ENCODE assay signal across 10 cellular contexts in genomic region chr12:52146822-52147366, GRCh38. TPM values are rescaled to one million over a fixed set of nuclear protein-coding genes. Genes with fewer than 3 reads are reported as not detected.
A peak's percentile ranks its signal among the peaks of the same experiment; 100 is the strongest.
DNase-seq lines count a peak whose midpoint lies in the region; ATAC-seq and TF ChIP-seq lines count a peak whose summit lies in the region.
"Had no signal": no experiment of that assay in that cellular context is flagged by ENCODE, and none has a peak within 500 bp of the region (broad histone marks: within the 10 kb centered on the region; RNA-seq: fewer than 3 reads in every experiment).

No MANE protein-coding gene starts in this region.

- H4K5ac ChIP-seq in IMR-90 (ENCODE audit: low read depth, low read length) (peak overlapping the region; percentile 78), mesendoderm (ENCODE audit: low read length) (no peak overlapping the region)

- H3K56ac ChIP-seq in IMR-90 (ENCODE audit: extremely low read depth, insufficient read depth, low read length) (peak overlapping the region; percentile 96), mesendoderm (ENCODE audit: low read length) (peak overlapping the region; percentile 47)

- H2AK9ac ChIP-seq in IMR-90 (replicated peaks; ENCODE audit: low read depth, low read length, poor library complexity): peak overlapping the region; percentile 99

- H2AFZ ChIP-seq in IMR-90 (replicated peaks; ENCODE audit: low read length, poor library complexity): peak overlapping the region; percentile 74
- H2AFZ ChIP-seq: parathyroid adenoma had no signal

- no TSS peak for BruUV-seq in IMR-90 (replicated peaks; lab: Mats Ljungman, UMichigan)

- peak; percentile 3 for ATAC-seq in IMR-90 (ENCODE audit: low read depth)
- ATAC-seq in thoracic aorta (ENCODE audit: insufficient number of reproducible peaks, low FRiP score, low read depth): no peak
- no peak for ATAC-seq in GM18868 (IDR thresholded peaks at IDR 0.05; ENCODE audit: unreplicated experiment)

- TF ChIP-seq CTCF in IMR-90 (conservative IDR thresholded peaks at IDR 0.05; ENCODE audit: low read depth, low read length) (no peak), thoracic aorta (IDR thresholded peaks at IDR 0.05) (no peak)

- DNase-seq in IMR-90: no peak
- no peak for DNase-seq in caudate nucleus (lab: John Stamatoyannopoulos, UW)
- DNase-seq in mesendoderm: no peak
- no peak for DNase-seq in thoracic aorta (ENCODE audit: low spot score)
- no peak for DNase-seq in dedifferentiated amniotic fluid mesenchymal stem cell (ENCODE audit: extremely low spot score)
- DNase-seq in activated CD8-positive, alpha-beta memory T cell treated with anti-CD3 and anti-CD28 coated beads for 24 hours: no peak
- DNase-seq in iPS-NIHi11 (ENCODE audit: low spot score): no peak
- DNase-seq: NCI-H2029 had no signal

- H3K18ac ChIP-seq in IMR-90 (ENCODE audit: low read depth, low read length) (peak overlapping the region; percentile 92), mesendoderm (ENCODE audit: low read length) (no peak overlapping the region)

- H3K79me2 ChIP-seq in mesendoderm (ENCODE audit: control insufficient read depth, insufficient read depth, low read length): no peaks in the 10 kb centered on the region
- H3K79me2 ChIP-seq: parathyroid adenoma had no signal

- H2AK5ac ChIP-seq in IMR-90 (ENCODE audit: low read depth, low read length) (peak overlapping the region; percentile 100), mesendoderm (ENCODE audit: low read length) (no peak overlapping the region)

- 0 out of 2 replicates have a peak, but pooled peaks have one; percentile 33 for TF ChIP-seq POLR2A in IMR-90 (IDR thresholded peaks at IDR 0.05; ENCODE audit: low read depth, low read length)

- peak overlapping the region; percentile 100 for H2BK120ac ChIP-seq in IMR-90 (ENCODE audit: low read depth, low read length)
- no peak overlapping the region for H2BK120ac ChIP-seq in mesendoderm (ENCODE audit: low read depth, low read length)

- H2BK5ac ChIP-seq in IMR-90 (ENCODE audit: low read depth, low read length, poor library complexity, severe bottlenecking): peak overlapping the region; percentile 99
- H2BK5ac ChIP-seq in mesendoderm (ENCODE audit: low read length): no peak overlapping the region

- in situ Hi-C loops in IMR-90 (cut with MboI; ENCODE audit: low sequenced_read_pairs): loop anchor here (5.0 kb wide), 1 partner anchor 730 kb away; no protein-coding TSS in a partner anchor

- H3K9me3 ChIP-seq in IMR-90 (ENCODE audit: control insufficient read depth, insufficient read depth, low read length): no peaks in the 10 kb centered on the region
- no peaks in the 10 kb centered on the region for H3K9me3 ChIP-seq in thoracic aorta

- peak overlapping the region; percentile 100 for H3K4ac ChIP-seq in IMR-90 (ENCODE audit: low read depth, low read length)
- H3K4ac ChIP-seq in mesendoderm (ENCODE audit: low read depth, low read length): no peak overlapping the region

- H3K27me3 ChIP-seq in IMR-90 (ENCODE audit: control insufficient read depth, insufficient read depth, low read length) (no peaks in the 10 kb centered on the region), mesendoderm (ENCODE audit: insufficient read depth, low read length, poor library complexity) (no peaks in the 10 kb centered on the region), thoracic aorta (replicated peaks; ENCODE audit: insufficient read depth) (no peaks in the 10 kb centered on the region)

- peak overlapping the region; percentile 99 to 100 for H4K8ac ChIP-seq in IMR-90 (ENCODE audit: low read depth in 2 of 2, low read length in 2 of 2)
- H4K8ac ChIP-seq in mesendoderm (ENCODE audit: low read depth, low read length): no peak overlapping the region

- peak overlapping the region; percentile 97 for H3K14ac ChIP-seq in IMR-90 (replicated peaks; ENCODE audit: low read depth, low read length)

- H3K9me1 ChIP-seq in IMR-90 (ENCODE audit: insufficient read depth, low read length): peaks cover 42% of the 10 kb centered on the region

- H3K36me3 ChIP-seq in IMR-90 (ENCODE audit: control insufficient read depth, insufficient read depth, low read length): no peaks in the 10 kb centered on the region
- no peaks in the 10 kb centered on the region for H3K36me3 ChIP-seq in mesendoderm (ENCODE audit: control insufficient read depth, insufficient read depth, low read length)
- no peaks in the 10 kb centered on the region for H3K36me3 ChIP-seq in thoracic aorta

- dilution Hi-C loops in IMR-90 (cut with HindIII; ENCODE audit: low sequenced_read_pairs, unreplicated experiment): no loop called here

- TF ChIP-seq RAD21 in IMR-90 (IDR thresholded peaks at IDR 0.05; ENCODE audit: low read length): no peak

- intact Hi-C loops in IMR-90 (cut with micrococcal nuclease): loop anchor here (5.0 kb wide), 1 partner anchor 835 kb away; no protein-coding TSS in a partner anchor

- H4K91ac ChIP-seq in IMR-90 (ENCODE audit: insufficient read depth, low read depth, low read length): peak overlapping the region; percentile 100

- H3K4me2 ChIP-seq in IMR-90 (ENCODE audit: low read depth, low read length): no peak overlapping the region
- no peak overlapping the region for H3K4me2 ChIP-seq in mesendoderm (ENCODE audit: low read length)

- H3K27ac ChIP-seq in IMR-90 (ENCODE audit: insufficient read depth, low read length): peak overlapping the region; percentile 96
- peak overlapping the region; percentile 79 for H3K27ac ChIP-seq in caudate nucleus (ENCODE audit: low read depth, low read length)
- H3K27ac ChIP-seq in mesendoderm (ENCODE audit: low read depth, low read length): no peak overlapping the region
- peak overlapping the region; percentile 82 to 84 for H3K27ac ChIP-seq in thoracic aorta
- H3K27ac ChIP-seq: parathyroid adenoma had no signal

- H3K4me3 ChIP-seq in IMR-90 (ENCODE audit: insufficient read depth, low read depth, low read length): no peak overlapping the region
- no peak overlapping the region for H3K4me3 ChIP-seq in mesendoderm (ENCODE audit: low read length)
- H3K4me3 ChIP-seq in thoracic aorta: no peak overlapping the region

- peak overlapping the region; percentile 100; the same call in 2 of the 3 replicates for H2BK15ac ChIP-seq in IMR-90 (ENCODE audit: low read depth, low read length)
- no peak overlapping the region for H2BK15ac ChIP-seq in mesendoderm (replicated peaks; ENCODE audit: low read depth)

- 61% methylated on average over 8 of the region's 11 CpGs; no CpG with 5 or more reads in 1 of the 2 experiments for WGBS in IMR-90 (ENCODE audit: extremely low coverage in 2 of 2, insufficient read length in 1 of 2), 2 experiments
- no CpG with 5 or more reads among the region's 11 CpGs for WGBS in mesendoderm (ENCODE audit: extremely low coverage, insufficient coverage, low lambda C conversion rate)

- H3K9ac ChIP-seq in IMR-90 (ENCODE audit: low read depth, low read length) (peak overlapping the region; percentile 29), mesendoderm (ENCODE audit: low read length) (no peak overlapping the region)
- H3K9ac ChIP-seq: parathyroid adenoma had no signal

- no peaks in the 10 kb centered on the region for H4K20me1 ChIP-seq in IMR-90 (ENCODE audit: insufficient read depth, low read length)

- peak overlapping the region; percentile 100 for H2BK20ac ChIP-seq in IMR-90 (ENCODE audit: low read depth, low read length)

- H3K23ac ChIP-seq in IMR-90 (ENCODE audit: low read depth, low read length) (peak overlapping the region; percentile 96), mesendoderm (ENCODE audit: low read length) (no peak overlapping the region)

- H3K79me1 ChIP-seq in IMR-90 (ENCODE audit: low read depth in 1 of 2, low read length in 2 of 2): peaks cover 8 to 26% of the 10 kb centered on the region in 2 experiments; a peak in 3 of 4 replicates
- H3K79me1 ChIP-seq in mesendoderm (ENCODE audit: low read length): no peaks in the 10 kb centered on the region

- POLR2A ChIA-PET in IMR-90 (lab: Charles Lee; ENCODE audit: unreplicated experiment): no interaction called here

- H3K4me1 ChIP-seq in IMR-90 (ENCODE audit: control insufficient read depth, insufficient read depth, low read length) (peaks cover 43% of the 10 kb centered on the region), mesendoderm (ENCODE audit: control insufficient read depth, low read depth, low read length) (peaks cover 2% of the 10 kb centered on the region), thoracic aorta (ENCODE audit: control insufficient read depth in 1 of 2, low read depth in 2 of 2) (peaks cover 11 to 39% of the 10 kb centered on the region in 2 donors)
- H3K4me1 ChIP-seq: parathyroid adenoma had no signal

- CTCF ChIA-PET in IMR-90 (lab: Yijun Ruan, JAX): interaction anchor here (0.6 to 1.3 kb wide), 4 partner anchors 10 to 733 kb away, joined by 3 to 4 read pairs (median 3); no protein-coding TSS in a partner anchor

TF ChIP-seq in IMR-90, 13 proteins besides CTCF, POLR2A, EP300 and RAD21 (continues in another document):
- TF ChIP-seq RFX5 (IDR thresholded peaks at IDR 0.05; ENCODE audit: low read depth, low read length) (no peak), RCOR1 (IDR thresholded peaks at IDR 0.05; ENCODE audit: insufficient replicate concordance, low read length) (no peak), MAFK (IDR thresholded peaks at IDR 0.05; ENCODE audit: low read depth, low read length) (no peak), MXI1 (IDR thresholded peaks at IDR 0.05; ENCODE audit: borderline replicate concordance, low read depth, low read length) (no peak), ELK1 (IDR thresholded peaks at IDR 0.05; ENCODE audit: borderline replicate concordance, low read depth, low read length) (no peak), BHLHE40 (IDR thresholded peaks at IDR 0.05; ENCODE audit: low read depth, low read length) (no peak), SMC3 (IDR thresholded peaks at IDR 0.05; ENCODE audit: low read depth, low read length) (no peak), CEBPB (IDR thresholded peaks at IDR 0.05; ENCODE audit: low read depth, low read length) (no peak), CHD1 (IDR thresholded peaks at IDR 0.05; ENCODE audit: low read depth, low read length) (no peak)

RNA-seq across cellular contexts. Expression of gene KRT80, which starts 44.9 kb away (rescaled TPM):
- 0.54 and 0.56 TPM in 2 replicates for total RNA-seq in IMR-90 (2012; rRNA removed)
- 3.4 TPM in 2 replicates for polyA plus RNA-seq in IMR-90 (2012; rRNA removed)
- 1.2 and 2.4 TPM in 2 replicates for polyA plus RNA-seq in IMR-90 (2012; cell fraction: cytosol; rRNA removed)
- polyA plus RNA-seq in IMR-90 (2012; cell fraction: nucleus; rRNA removed; ENCODE audit: low replicate concordance): 14.7 and 18.0 TPM in 2 replicates
- polyA plus RNA-seq in mesendoderm (2013, experiment 1 of 2): 0.21 TPM
- 0.24 TPM for polyA plus RNA-seq in mesendoderm (2013, experiment 2 of 2)
- total RNA-seq in thoracic aorta: under 1 TPM; 0.21 to 0.41 TPM
